Comparison of ENCODE assay signal across 25 cellular contexts in genomic region chr14:66884149-66884548, GRCh38.
"Had no signal": no experiment of that assay in that cellular context is flagged by ENCODE, and none has a peak within 500 bp of the region (broad histone marks: within the 10 kb centered on the region; RNA-seq: fewer than 3 reads in every experiment).

No MANE protein-coding gene starts in this region.

- DNase-seq: activated CD4-positive, alpha-beta T cell treated with anti-CD3 and anti-CD28 coated beads for 36 hours; activated CD4-positive, alpha-beta T cell treated with anti-CD3 and anti-CD28 coated beads, Interleukin-2, amount 10 ng/mL, durations not matched to agents 7 days and 5 days; activated CD4-positive, alpha-beta T cell treated with anti-CD3 and anti-CD28 coated beads, Interleukin-2, amount 50 U/mL, for 48 hours; activated CD8-positive, alpha-beta T cell treated with anti-CD3 and anti-CD28 coated beads, Interleukin-2, amount 10 ng/mL, durations not matched to agents 7 days and 5 days; activated gamma-delta T cell; activated naive CD4-positive, alpha-beta T cell treated with Interleukin-2 at 50 U/mL for 16 hours; activated naive CD8-positive, alpha-beta T cell treated with anti-CD3 and anti-CD28 coated beads, Interleukin-2, amount 10 ng/mL, durations not matched to agents 7 days and 5 days; activated T-cell treated with anti-CD3 and anti-CD28 coated beads, Interleukin-2, amount 50 U/mL, for 24 hours; amygdala; caudate nucleus; cerebellar nuclear complex; MM.1S; MV-4-11; NCI-H1092; NCI-H1417 treated with DMSO at 0.1 percent for 48 hours; NCI-H187 treated with DMSO at 0.1 percent for 48 hours; NCI-H226; NCI-H446 treated with DMSO at 0.1 percent for 48 hours; NCI-H524; NCI-H82; Peyer's patch; RPMI8226; SHP77 treated with DMSO at 0.1 percent for 48 hours; SK-N-SH had no signal

- FAIRE-seq: TTC549 had no signal
